8 cellular contexts compared by ENCODE assay signal in the genomic region with DNA sequence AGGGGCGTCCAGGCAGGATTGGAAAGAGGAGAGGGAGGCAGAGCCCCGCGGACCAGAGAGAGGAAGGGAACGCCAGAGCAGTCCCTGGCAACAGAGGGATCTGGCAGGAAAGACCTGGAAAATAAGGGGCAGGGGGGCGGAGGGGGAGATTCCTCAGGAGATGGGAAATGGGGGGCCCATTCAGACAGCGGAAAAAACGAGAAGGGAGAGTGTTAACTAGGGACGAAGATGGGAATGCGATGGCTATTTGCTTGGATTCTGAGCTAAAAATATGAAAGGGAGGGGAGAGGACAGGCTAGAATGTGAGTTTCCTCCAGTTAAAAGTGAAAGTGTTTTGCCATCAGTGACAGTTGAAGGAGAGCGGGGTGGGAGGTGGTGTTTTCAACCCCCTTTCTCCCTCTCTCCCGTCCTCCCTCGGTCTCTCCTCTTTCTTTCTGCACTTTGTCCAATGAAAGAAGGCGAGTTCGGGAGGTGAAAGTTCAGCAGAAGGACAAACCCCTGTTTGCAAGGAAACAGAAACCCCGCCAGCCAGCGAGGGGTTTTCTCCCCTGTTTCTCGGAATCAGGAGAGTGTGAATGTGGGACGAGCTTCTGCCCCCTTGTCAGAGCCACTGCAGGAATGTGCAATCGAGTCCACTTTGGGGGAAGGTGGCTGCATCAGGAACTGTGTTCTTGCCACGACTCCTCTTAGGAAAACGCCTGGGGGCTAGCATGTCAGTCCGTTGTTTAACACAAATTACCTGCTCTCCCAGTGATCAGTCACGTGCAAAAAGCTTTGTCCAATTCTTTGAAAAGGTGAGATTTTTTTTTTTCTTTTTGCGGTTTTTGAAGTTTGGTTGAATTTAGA. TPM values are rescaled to one million over a fixed set of nuclear protein-coding genes. Genes with fewer than 3 reads are reported as not detected.
DNase-seq lines count a peak whose midpoint lies in the region; ATAC-seq, FAIRE-seq and TF ChIP-seq lines count a peak whose summit lies in the region.

No MANE protein-coding gene starts in this region.

- H3K36me3 Mint-ChIP-seq in HFFc6 (ENCODE audit: low read depth) = no peaks in the 10 kb centered on the region
- H3K36me3 Mint-ChIP-seq in T-helper 1 cell treated with Interleukin-12 subunit alpha and Interleukin-12 subunit beta and Interleukin-4 antibody, amounts not matched to agents 30 μg/mL and 1 μg/mL, for 36 hours (ENCODE audit: low read depth) = no peaks in the 10 kb centered on the region

- H2AFZ ChIP-seq in GM12878 (ENCODE audit: control insufficient read depth, low read depth, low read length) = peak overlapping the region; percentile 59

- no peak for TF ChIP-seq RAD21 in GM12878 (IDR thresholded peaks at IDR 0.05; ENCODE audit: insufficient read depth, low read depth, low read length)

- H3K4me3 Mint-ChIP-seq in HFFc6 = peak overlapping the region; percentile 91
- peak overlapping the region; percentile 90 for H3K4me3 Mint-ChIP-seq in T-helper 1 cell treated with Interleukin-12 subunit alpha and Interleukin-12 subunit beta and Interleukin-4 antibody, amounts not matched to agents 30 μg/mL and 1 μg/mL, for 36 hours

- intact Hi-C loops in GM12878 (cut with micrococcal nuclease; ENCODE audit: unreplicated experiment) (loop anchor here (1.0 to 10.0 kb wide), 3 partner anchors 450 to 577 kb away; no protein-coding TSS in a partner anchor), sciatic nerve (cut with DNase I) (no loop called here)

- in situ Hi-C loops in GM12878 (cut with MboI) = no loop called here

- peak overlapping the region; percentile 15; the same call in 1 of the 2 replicates for H3K9ac ChIP-seq in GM12878 (ENCODE audit: control insufficient read depth, insufficient read depth, low read length)

- H3K4me1 ChIP-seq in GM12878 (ENCODE audit: control insufficient read depth, insufficient read depth, low read length) = peaks cover 9% of the 10 kb centered on the region

- under 1% methylated on average over 20 of the region's 24 CpGs for WGBS in GM12878 (ENCODE audit: insufficient coverage, insufficient replicate concordance, low lambda C conversion rate, missing lambda C conversion rate)

- H3K27me3 ChIP-seq in GM12878 (replicated peaks in 1 of 2; ENCODE audit: control insufficient read depth in 2 of 2, insufficient read depth in 2 of 2, low read length in 1 of 2) = peaks cover 12 to 35% of the 10 kb centered on the region in 2 experiments

- H3K27ac Mint-ChIP-seq in HFFc6 = peak overlapping the region; percentile 89
- H3K27ac Mint-ChIP-seq in T-helper 1 cell treated with Interleukin-12 subunit alpha and Interleukin-12 subunit beta and Interleukin-4 antibody, amounts not matched to agents 30 μg/mL and 1 μg/mL, for 36 hours = peak overlapping the region; percentile 82

- H3K4me2 ChIP-seq in GM12878 (ENCODE audit: control insufficient read depth, insufficient read depth) = peak overlapping the region; percentile 72

- TF ChIP-seq EP300 in GM12878 (IDR thresholded peaks at IDR 0.05; ENCODE audit: borderline replicate concordance in 1 of 2, control insufficient read depth in 1 of 2, low read depth in 2 of 2, low read length in 2 of 2) = no peak

- peak; percentile 42 for ATAC-seq in GM12878
- peak; percentile 63 for ATAC-seq in sciatic nerve
- no peak for ATAC-seq in GM21515 (IDR thresholded peaks at IDR 0.05; ENCODE audit: unreplicated experiment)
- ATAC-seq in GM21576 (IDR thresholded peaks at IDR 0.05; ENCODE audit: unreplicated experiment) = no peak

- H3K9me3 Mint-ChIP-seq in HFFc6 = no peaks in the 10 kb centered on the region
- no peaks in the 10 kb centered on the region for H3K9me3 Mint-ChIP-seq in T-helper 1 cell treated with Interleukin-12 subunit alpha and Interleukin-12 subunit beta and Interleukin-4 antibody, amounts not matched to agents 30 μg/mL and 1 μg/mL, for 36 hours

- RAD21 ChIA-PET in GM12878 (lab: Charles Lee; ENCODE audit: unreplicated experiment) = interaction anchor here (1.7 kb wide), 1 partner anchor 1034 kb away, joined by 7 read pairs; no protein-coding TSS in a partner anchor

- TF ChIP-seq CTCF in HFFc6 (IDR thresholded peaks at IDR 0.05) = no peak
- no peak for TF ChIP-seq CTCF in GM12878 (IDR thresholded peaks at IDR 0.05 in 2 of 3, conservative IDR thresholded peaks at IDR 0.05 in 1 of 3; ENCODE audit: control insufficient read depth in 2 of 3, extremely low read depth in 1 of 3, insufficient read depth in 1 of 3, low read depth in 3 of 3, low read length in 3 of 3)

- POLR2A ChIA-PET in GM12878 (lab: Charles Lee) = no interaction called here

- no peaks in the 10 kb centered on the region for H3K79me2 ChIP-seq in GM12878 (ENCODE audit: control insufficient read depth, insufficient read depth, low read length)

- H3K4me3 ChIP-seq in GM12878 (peak overlapping the region; percentile 38; the same call in 1 of the 2 replicates), iPS-18c (ENCODE audit: insufficient read depth, low read depth, low read length) (peak overlapping the region; percentile 38)

- TF ChIP-seq POLR2A in GM12878 (IDR thresholded peaks at IDR 0.05; ENCODE audit: low read depth, low read length) = no peak

- H3K27ac ChIP-seq in GM12878 (ENCODE audit: control insufficient read depth, insufficient read depth) = no peak overlapping the region

- CTCF ChIA-PET in GM12878 (lab: Yijun Ruan, JAX) = interaction anchor here (1.0 to 3.9 kb wide), 5 partner anchors 8 to 1052 kb away, joined by 3 to 30 read pairs (median 4); no protein-coding TSS in a partner anchor

- FAIRE-seq in GM12878 (lab: Jason Lieb, UNC) = peak; percentile 7

- peak; percentile 44 for DNase-seq in AG08396 (ENCODE audit: low spot score)
- DNase-seq in HFFc6 = peak; percentile 12
- no peak for DNase-seq in GM12878 (ENCODE audit: low read depth, low spot score)
- DNase-seq in sciatic nerve (ENCODE audit: low spot score) = peak; percentile 69

- H3K36me3 ChIP-seq in GM12878 (ENCODE audit: control insufficient read depth in 2 of 2, insufficient read depth in 2 of 2, low read length in 1 of 2) = no peaks in the 10 kb centered on the region

- SMC1A ChIA-PET in GM12878 (lab: Charles Lee; ENCODE audit: uncharacterized antibody, unreplicated experiment) = interaction anchor here (0.7 to 1.8 kb wide), 3 partner anchors 30 to 578 kb away, joined by 3 to 4 read pairs (median 3); no protein-coding TSS in a partner anchor

- H3K27me3 Mint-ChIP-seq in HFFc6 (ENCODE audit: insufficient read depth) = no peaks in the 10 kb centered on the region
- peaks cover 38% of the 10 kb centered on the region for H3K27me3 Mint-ChIP-seq in T-helper 1 cell treated with Interleukin-12 subunit alpha and Interleukin-12 subunit beta and Interleukin-4 antibody, amounts not matched to agents 30 μg/mL and 1 μg/mL, for 36 hours (ENCODE audit: low read depth)

- no TSS peak for BruUV-seq in GM12878 (replicated peaks; lab: Mats Ljungman, UMichigan)

- no peaks in the 10 kb centered on the region for H3K9me3 ChIP-seq in GM12878 (replicated peaks; ENCODE audit: control insufficient read depth, insufficient read depth, low read length)
- peaks cover 4% of the 10 kb centered on the region for H3K9me3 ChIP-seq in iPS-18c (ENCODE audit: control insufficient read depth, insufficient read depth, low read length)

- peaks cover 59% of the 10 kb centered on the region for H3K4me1 Mint-ChIP-seq in HFFc6 (ENCODE audit: low read depth)
- H3K4me1 Mint-ChIP-seq in T-helper 1 cell treated with Interleukin-12 subunit alpha and Interleukin-12 subunit beta and Interleukin-4 antibody, amounts not matched to agents 30 μg/mL and 1 μg/mL, for 36 hours (ENCODE audit: low read depth) = peaks cover 19% of the 10 kb centered on the region

- H4K20me1 ChIP-seq in GM12878 (ENCODE audit: control insufficient read depth, insufficient read depth) = no peaks in the 10 kb centered on the region

TF ChIP-seq in GM12878, 131 proteins besides CTCF, POLR2A, EP300 and RAD21:
- TF ChIP-seq KAT2A (conservative IDR thresholded peaks at IDR 0.05; ENCODE audit: control insufficient read depth, low read depth, low read length) = no peak
- TF ChIP-seq BHLHE40 (IDR thresholded peaks at IDR 0.05; ENCODE audit: borderline replicate concordance in 1 of 2, low read depth in 2 of 2, low read length in 1 of 2) = 0 out of 4 replicates have a peak, but pooled peaks of 1 of the 2 experiments have one; percentile 17
- TF ChIP-seq IKZF2 (IDR thresholded peaks at IDR 0.05) = peak; percentile 30 to 38; a peak in 3 of 4 replicates
- 0 out of 2 replicates have a peak, but pooled peaks have one; percentile 27 for TF ChIP-seq BMI1 (IDR thresholded peaks at IDR 0.05; ENCODE audit: borderline replicate concordance)
- TF ChIP-seq NR2C1 (IDR thresholded peaks at IDR 0.05) = 0 out of 2 replicates have a peak, but pooled peaks have one; percentile 31

RNA-seq across cellular contexts. Expression of gene FOXP1, which starts 0.9 kb away (rescaled TPM):
- 10 to 100 TPM; 32.2 to 59.3 (median 52.0) TPM for total RNA-seq in HFFc6 (2021; fragmentation: NEBNext Ultra II Directional; extraction: Animal tissue kit (Norgen Biotek cat#: 25700))
- total RNA-seq in GM12878 (2013; cell fraction: nucleolus; rRNA removed) = 0.49 and 1.2 TPM in 2 replicates
- total RNA-seq in GM12878 (2014; rRNA removed) (0.51 and 0.54 TPM in 2 replicates), GM12878 (2014; rRNA removed; fragmentation: Illumina TruSeq; extraction: Trizol) (0.27 and 0.64 TPM in 2 replicates), GM12878 (2021) (0.90 and 1.6 TPM in 2 replicates), sciatic nerve (137 TPM)
- 1.1 TPM for polyA plus RNA-seq in GM12878 (2011; ENCODE audit: low read depth)
- polyA plus RNA-seq in GM12878 (2011; rRNA removed) (0.10 TPM in 1 of 2 replicates, not detected in the other), GM12878 (2014; fragmentation: Illumina TruSeq; extraction: Trizol) (0.21 and 0.36 TPM in 2 replicates), GM12878 (2014; fragmentation: Nextera tagmentation; extraction: Ambion mirVana) (under 1 TPM; 0.13 to 0.14 TPM), GM12878 (2014; rRNA removed) (0.05 and 0.14 TPM in 2 replicates), GM12878 (2016; fragmentation: Nextera tagmentation; extraction: Ambion mirVana) (under 1 TPM in 1 of 2 experiments, not detected in 1; 0.20 TPM)
- 0.04 and 0.08 TPM in 2 replicates for polyA plus RNA-seq in GM12878 (2011; cell fraction: cytosol; rRNA removed)
- polyA plus RNA-seq in GM12878 (2011; cell fraction: nucleus; rRNA removed) = 0.13 TPM in 1 of 2 replicates, not detected in the other
- polyA plus RNA-seq in GM12878 (2012) = 1.1 and 1.2 TPM in 2 replicates
- polyA minus RNA-seq in GM12878 (2011; rRNA and poly(A)+ RNA removed) = 0.15 and 0.36 TPM in 2 replicates
- 2.6 TPM in 1 of 2 replicates, not detected in the other for polyA minus RNA-seq in GM12878 (2011; cell fraction: cytosol; rRNA and poly(A)+ RNA removed)
- 0.48 and 1.1 TPM in 2 replicates for polyA minus RNA-seq in GM12878 (2011; cell fraction: nucleus; rRNA and poly(A)+ RNA removed)

Comparison
In these comparisons a context has a peak if more than half of its experiments do, and no peak if none do; other contexts are left out.
1. ATAC-seq: peak in GM12878 (single experiment) and sciatic nerve (single experiment); none in GM21515 (single experiment) and GM21576 (single experiment).
2. RNA of gene FOXP1, which starts 0.9 kb away (total RNA-seq): 137 TPM in sciatic nerve (single experiment) and 32.2 to 59.3 TPM in HFFc6; 0.27 to 1.6 TPM in GM12878; every median in the first group is over 10 times any median in the second.